Comparison of ENCODE assay signal across 8 cellular contexts in genomic region chr3:170222647-170223541, GRCh38. TPM values are rescaled to one million over a fixed set of nuclear protein-coding genes. Genes with fewer than 3 reads are reported as not detected.
DNase-seq lines count a peak whose midpoint lies in the region; ATAC-seq and TF ChIP-seq lines count a peak whose summit lies in the region.

No MANE protein-coding gene starts in this region.

- no peaks in the 10 kb centered on the region for H4K20me1 ChIP-seq in GM23248 (ENCODE audit: insufficient read depth)

- H3K36me3 ChIP-seq in GM23248 (ENCODE audit: low read depth) (no peaks in the 10 kb centered on the region), ectodermal cell (ENCODE audit: control insufficient read depth, insufficient read depth, low read length) (no peaks in the 10 kb centered on the region), lung (ENCODE audit: control insufficient read depth in 2 of 2, insufficient read depth in 2 of 2, low read length in 2 of 2) (no peaks in the 10 kb centered on the region)

- in situ Hi-C loops in GM23248 (cut with MboI): no loop called here

- H3K9me3 ChIP-seq in GM23248 (ENCODE audit: low read depth) (no peaks in the 10 kb centered on the region), ectodermal cell (ENCODE audit: control insufficient read depth, low read length) (no peaks in the 10 kb centered on the region), lung (ENCODE audit: control insufficient read depth in 2 of 2, insufficient read depth in 1 of 2, low read length in 1 of 2) (no peaks in the 10 kb centered on the region)

- peak overlapping the region; percentile 97 for H3K4me2 ChIP-seq in GM23248 (ENCODE audit: unreplicated experiment)

- peaks cover 58% of the 10 kb centered on the region for H3K79me2 ChIP-seq in GM23248 (ENCODE audit: insufficient read depth)

- no peaks in the 10 kb centered on the region for H3K9me2 ChIP-seq in GM23248 (ENCODE audit: insufficient read depth)

- WGBS in GM23248 (ENCODE audit: low coverage in 1 of 2, low lambda C conversion rate in 2 of 2, missing lambda C conversion rate in 2 of 2), 2 experiments: 1 to 2% methylated on average over 28 to 42 of the region's 42 CpGs
- 1% methylated on average over 42 of the region's 42 CpGs for WGBS in ectodermal cell, 2 experiments
- 1 to 2% methylated on average over 35 to 42 of the region's 42 CpGs for WGBS in lung, 2 donors

- peaks cover 25% of the 10 kb centered on the region for H3F3A ChIP-seq in GM23248 (ENCODE audit: insufficient read depth)

- H3K4me1 ChIP-seq in GM23248 (ENCODE audit: insufficient read depth) (peaks cover 31% of the 10 kb centered on the region), ectodermal cell (ENCODE audit: control insufficient read depth, insufficient read depth, low read length) (peaks cover 13% of the 10 kb centered on the region), lung (ENCODE audit: control insufficient read depth in 2 of 2, insufficient read depth in 2 of 2, low read length in 2 of 2) (peaks cover 0 to 5% of the 10 kb centered on the region in 2 donors)

- H3K27ac ChIP-seq in GM23248: peak overlapping the region; percentile 97
- peak overlapping the region; percentile 95 for H3K27ac ChIP-seq in ectodermal cell (ENCODE audit: insufficient read depth, low read depth, low read length, poor library complexity, severe bottlenecking)
- peak overlapping the region; percentile 60 to 85 for H3K27ac ChIP-seq in lung (ENCODE audit: low read depth in 1 of 2, low read length in 1 of 2)

- CTCF ChIA-PET in GM10248 (lab: Yijun Ruan, JAX): interaction anchor here (0.8 to 1.4 kb wide), 6 partner anchors 11 to 191 kb away, joined by 3 read pairs; no protein-coding TSS in a partner anchor

- H3K27me3 ChIP-seq in GM23248 (replicated peaks; ENCODE audit: insufficient read depth) (no peaks in the 10 kb centered on the region), ectodermal cell (ENCODE audit: control insufficient read depth, insufficient read depth, low read length, poor library complexity, severe bottlenecking) (no peaks in the 10 kb centered on the region), lung (ENCODE audit: control insufficient read depth, insufficient read depth) (no peaks in the 10 kb centered on the region)

- DNase-seq in GM10248 (ENCODE audit: extremely low spot score) (peak; percentile 57), GM23248 (peak; percentile 58), LoVo (ENCODE audit: low spot score) (peak; percentile 7), lung (ENCODE audit: low spot score) (peak; percentile 38), epidermal melanocyte (ENCODE audit: insufficient read length, low spot score) (no peak)
- DNase-seq in activated CD4-positive, CD25-positive, alpha-beta regulatory T cell treated with anti-CD3 and anti-CD28 coated beads, Interleukin-2, amount 50 U/mL, for 16 hours (ENCODE audit: low read depth, low spot score): peak; percentile 1
- DNase-seq in stimulated activated CD8-positive, alpha-beta memory T cell treated with anti-CD3 and anti-CD28 coated beads, Interleukin-12 subunit alpha, Interleukin-12 subunit beta, amount 100 ng/mL, for 4 hours (ENCODE audit: low read depth): peak; percentile 30

- POLR2A ChIA-PET in GM10248 (lab: Yijun Ruan, JAX): interaction anchor here (0.5 kb wide), 1 partner anchor 20 kb away, joined by 5 read pairs; no protein-coding TSS in a partner anchor

- H3K4me3 ChIP-seq in GM23248 (peak overlapping the region; percentile 96), ectodermal cell (ENCODE audit: insufficient read depth, low read depth, low read length) (peak overlapping the region; percentile 80), lung (peak overlapping the region; percentile 77)

- H2AFZ ChIP-seq in GM23248: peak overlapping the region; percentile 97

- TF ChIP-seq CTCF in GM10248 (IDR thresholded peaks at IDR 0.05; ENCODE audit: control extremely low read depth, extremely low read depth, low read depth, missing control alignments): no peak
- TF ChIP-seq CTCF in lung (IDR thresholded peaks at IDR 0.05; ENCODE audit: control extremely low read depth, extremely low read depth): no peak

- peak overlapping the region; percentile 99 for H3K9ac ChIP-seq in GM23248

- peak; percentile 12 for ATAC-seq in lung (ENCODE audit: insufficient read depth, low FRiP score)

RNA-seq across cellular contexts. Expression of gene PRKCI, which starts 0.7 kb away (rescaled TPM):
- 46.9 and 47.7 TPM in 2 replicates for total RNA-seq in GM23248 (2014; rRNA removed; shearing (Covaris generic))
- 33.0 and 33.5 TPM in 2 replicates for polyA plus RNA-seq in GM23248 (2016; fragmentation: Nextera tagmentation; extraction: Ambion mirVana)
- polyA plus RNA-seq in ectodermal cell (2013, experiment 1 of 4): 40.4 TPM
- polyA plus RNA-seq in ectodermal cell (2013, experiment 2 of 4): 45.0 TPM
- polyA plus RNA-seq in ectodermal cell (2013, experiment 3 of 4): 33.4 TPM
- 36.6 TPM for polyA plus RNA-seq in ectodermal cell (2013, experiment 4 of 4)
- total RNA-seq in lung: 100 to 1,000 TPM in 1 of 2 donors, 10 to 100 TPM in 1; 39.4 to 181 TPM
- 10 to 100 TPM; 18.7 to 31.1 TPM for polyA plus RNA-seq in lung

RNA-seq across cellular contexts. Expression of gene PHC3, which starts 41.4 kb away (rescaled TPM):
- 17.5 and 21.9 TPM in 2 replicates for total RNA-seq in GM23248 (2014; rRNA removed; shearing (Covaris generic))
- polyA plus RNA-seq in GM23248 (2016; fragmentation: Nextera tagmentation; extraction: Ambion mirVana) (68.7 and 72.2 TPM in 2 replicates), lung (1 to 10 TPM; 7.6 to 9.7 TPM)
- 22.4 TPM for polyA plus RNA-seq in ectodermal cell (2013, experiment 1 of 4)
- polyA plus RNA-seq in ectodermal cell (2013, experiment 2 of 4): 26.1 TPM
- polyA plus RNA-seq in ectodermal cell (2013, experiment 3 of 4): 21.7 TPM
- polyA plus RNA-seq in ectodermal cell (2013, experiment 4 of 4): 27.1 TPM
- total RNA-seq in lung: 100 to 1,000 TPM in 1 of 2 donors, 10 to 100 TPM in 1; 52.6 to 110 TPM
